Comparison of ENCODE assay signal across 15 cellular contexts in genomic region chr6:41450581-41450980, GRCh38.
DNase-seq lines count a peak whose midpoint lies in the region; TF ChIP-seq lines count a peak whose summit lies in the region.
"Had no signal": no experiment of that assay in that cellular context is flagged by ENCODE, and none has a peak within 500 bp of the region (broad histone marks: within the 10 kb centered on the region; RNA-seq: fewer than 3 reads in every experiment).

No MANE protein-coding gene starts in this region.

- peak overlapping the region; percentile 44 for H3K4me3 ChIP-seq in left ventricle myocardium inferior
- peak overlapping the region; percentile 45 for H3K4me3 ChIP-seq in coronary artery
- no peak overlapping the region for H3K4me3 ChIP-seq in transverse colon

- peak overlapping the region; percentile 67 to 93 (median 77) for H3K27ac Mint-ChIP-seq in nephron

- H3K9me3 ChIP-seq in left ventricle myocardium inferior (replicated peaks) (no peaks in the 10 kb centered on the region), transverse colon (no peaks in the 10 kb centered on the region)

- in situ Hi-C loops in transverse colon (cut with MboI; ENCODE audit: low pct_ligation_motif_present in 1 of 4, low pct_unique_long_range_greater_than_20kb in 1 of 4, low sequenced_read_pairs in 3 of 4) = loop anchor here in 1 of 4 donors (25.0 kb wide), 1 partner anchor 237 kb away; no protein-coding TSS in a partner anchor

- WGBS in transverse colon (ENCODE audit: low coverage in 1 of 2), 2 donors = 92% methylated on average over 13 of the region's 13 CpGs; no CpG with 5 or more reads in 1 of the 2 donors

- H3K4me1 ChIP-seq in left ventricle myocardium inferior (peaks cover 39% of the 10 kb centered on the region), transverse colon (peaks cover 21 to 38% (median 29%) of the 10 kb centered on the region in 4 donors)

- H3K36me3 ChIP-seq in left ventricle myocardium inferior (no peaks in the 10 kb centered on the region), transverse colon (no peaks in the 10 kb centered on the region)

- TF ChIP-seq CTCF in left ventricle myocardium inferior (IDR thresholded peaks at IDR 0.05; ENCODE audit: borderline replicate concordance) (no peak), coronary artery (IDR thresholded peaks at IDR 0.05) (no peak), nephron (IDR thresholded peaks at IDR 0.05; ENCODE audit: unreplicated experiment in 3 of 3) (no peak), transverse colon (IDR thresholded peaks at IDR 0.05) (no peak)

- no peak for TF ChIP-seq POLR2A in transverse colon (IDR thresholded peaks at IDR 0.05)

- no peaks in the 10 kb centered on the region for H3K36me3 Mint-ChIP-seq in nephron (ENCODE audit: low read depth)
- H3K36me3 Mint-ChIP-seq: IgD-negative memory B cell had no signal

- TF ChIP-seq EP300 in transverse colon (IDR thresholded peaks at IDR 0.05; ENCODE audit: low read depth) = no peak

- no peaks in the 10 kb centered on the region for H3K9me3 Mint-ChIP-seq in nephron
- H3K9me3 Mint-ChIP-seq: IgD-negative memory B cell had no signal

- peaks cover 34% of the 10 kb centered on the region for H3K4me1 Mint-ChIP-seq in nephron
- H3K4me1 Mint-ChIP-seq: IgD-negative memory B cell had no signal

- H3K4me3 Mint-ChIP-seq in nephron = no peak overlapping the region
- H3K4me3 Mint-ChIP-seq: IgD-negative memory B cell had no signal

- peaks cover 27% of the 10 kb centered on the region for H3K27me3 Mint-ChIP-seq in nephron (ENCODE audit: low read depth)

- DNase-seq in left ventricle myocardium inferior (no peak), cardiac septum (ENCODE audit: low spot score) (no peak), coronary artery (ENCODE audit: low spot score) (no peak), transverse colon (no peak), D341Med (ENCODE audit: low spot score) (no peak), NCI-H524 treated with DMSO at 0.1 percent for 48 hours (lab: John Stamatoyannopoulos, UW) (no peak), NCI-H446 treated with DMSO at 0.1 percent for 48 hours (lab: John Stamatoyannopoulos, UW) (no peak)
- DNase-seq: DND-41; GDM1; NCI-H1417 treated with DMSO at 0.1 percent for 48 hours; NCI-H2029; NK-92 treated with Interleukin-12 subunit alpha and Interleukin-12 subunit beta, amount 100 ng/mL, for 24 hours; RPMI8226 had no signal

- H3K27ac ChIP-seq in left ventricle myocardium inferior (replicated peaks) (peak overlapping the region; percentile 90), coronary artery (peak overlapping the region; percentile 77 to 87), transverse colon (peak overlapping the region in 3 of 4 donors; percentile 71 to 80 (median 72))

- H3K27me3 ChIP-seq in left ventricle myocardium inferior (ENCODE audit: low read depth) (peaks cover under 1% of the 10 kb centered on the region), transverse colon (no peaks in the 10 kb centered on the region)

- intact Hi-C loops in left ventricle myocardium inferior (cut with micrococcal nuclease) = no loop called here
- intact Hi-C loops in cardiac septum (cut with DNase I) = loop anchor here (2.0 kb wide), 2 partner anchors 24 to 80 kb away; no protein-coding TSS in a partner anchor
- intact Hi-C loops in transverse colon (cut with DNase I; ENCODE audit: low total_unique reads) = no loop called here

Comparison
In these comparisons a context has a peak if more than half of its experiments do, and no peak if none do; other contexts are left out.
1. H3K4me3 ChIP-seq: peak in left ventricle myocardium inferior (single experiment) and coronary artery (single experiment); none in transverse colon (0 of 4).
2. Peak in every context shown above with its lines, with median percentiles within 50 percentile points of each other: H3K27ac ChIP-seq.